18 cellular contexts compared by ENCODE assay signal in genomic region chr10:51772387-51772786, GRCh38.
A peak's percentile ranks its signal among the peaks of the same experiment; 100 is the strongest.
DNase-seq lines count a peak whose midpoint lies in the region; ATAC-seq and TF ChIP-seq lines count a peak whose summit lies in the region.
"Had no signal": no experiment of that assay in that cellular context is flagged by ENCODE, and none has a peak within 500 bp of the region (broad histone marks: within the 10 kb centered on the region; RNA-seq: fewer than 3 reads in every experiment).

No MANE protein-coding gene starts in this region.

- no peak for ATAC-seq in HG03565 (IDR thresholded peaks at IDR 0.05; ENCODE audit: unreplicated experiment)
- ATAC-seq: GM12878, HCT116 had no signal

- H3K27me3 Mint-ChIP-seq in HFFc6 (ENCODE audit: insufficient read depth): no peaks in the 10 kb centered on the region
- no peaks in the 10 kb centered on the region for H3K27me3 Mint-ChIP-seq in endothelial cell (ENCODE audit: unreplicated experiment)
- no peaks in the 10 kb centered on the region for H3K27me3 Mint-ChIP-seq in mesothelial cell of epicardium (ENCODE audit: low read depth)

- no peaks in the 10 kb centered on the region for H3K9me3 Mint-ChIP-seq in HFFc6
- no peaks in the 10 kb centered on the region for H3K9me3 Mint-ChIP-seq in endothelial cell (ENCODE audit: unreplicated experiment)
- peaks cover under 1% of the 10 kb centered on the region for H3K9me3 Mint-ChIP-seq in mesothelial cell of epicardium

- no peak for DNase-seq in HFFc6
- DNase-seq in endothelial cell (ENCODE audit: low spot score): no peak
- DNase-seq in mesothelial cell of epicardium (ENCODE audit: low spot score in 2 of 2, unreplicated experiment in 2 of 2): no peak
- no peak for DNase-seq in activated naive CD4-positive, alpha-beta T cell treated with Interleukin-2 at 50 U/mL for 16 hours
- DNase-seq in NCI-H524 (lab: John Stamatoyannopoulos, UW): no peak
- no peak for DNase-seq in MG63
- DNase-seq: 8988T; Calu3; CD4-positive, alpha-beta memory T cell; DMS79 treated with DMSO at 0.1 percent for 48 hours; GOT3; H7; IMR-90 had no signal

- H3K4me3 ChIP-seq in MG63: no peak overlapping the region
- H3K4me3 ChIP-seq: BLaER1, GM12878 had no signal

- H3K4me1 Mint-ChIP-seq in HFFc6 (ENCODE audit: low read depth) (peaks cover 3% of the 10 kb centered on the region; the same call in 1 of the 2 replicates), endothelial cell (ENCODE audit: unreplicated experiment) (no peaks in the 10 kb centered on the region), mesothelial cell of epicardium (peaks cover 20% of the 10 kb centered on the region)
- H3K4me1 Mint-ChIP-seq: CD14-positive monocyte; CD4-positive, alpha-beta memory T cell had no signal

- no peaks in the 10 kb centered on the region for H3K27me3 ChIP-seq in MG63
- H3K27me3 ChIP-seq: BLaER1 had no signal

- H3K4me3 Mint-ChIP-seq in HFFc6: no peak overlapping the region
- no peak overlapping the region for H3K4me3 Mint-ChIP-seq in endothelial cell (ENCODE audit: unreplicated experiment)
- H3K4me3 Mint-ChIP-seq in mesothelial cell of epicardium: no peak overlapping the region
- H3K4me3 Mint-ChIP-seq: CD14-positive monocyte; CD4-positive, alpha-beta memory T cell had no signal

- H3K27ac Mint-ChIP-seq in HFFc6 (no peak overlapping the region), endothelial cell (ENCODE audit: unreplicated experiment) (no peak overlapping the region), mesothelial cell of epicardium (no peak overlapping the region)
- H3K27ac Mint-ChIP-seq: CD14-positive monocyte; CD4-positive, alpha-beta memory T cell had no signal

- peak; percentile 36; the same call in 1 of the 2 replicates for TF ChIP-seq CTCF in HFFc6 (IDR thresholded peaks at IDR 0.05)
- TF ChIP-seq CTCF in endothelial cell (IDR thresholded peaks at IDR 0.05; ENCODE audit: unreplicated experiment): peak; percentile 31
- peak; percentile 52 for TF ChIP-seq CTCF in mesothelial cell of epicardium (IDR thresholded peaks at IDR 0.05; ENCODE audit: unreplicated experiment)

- no peaks in the 10 kb centered on the region for H3K9me3 ChIP-seq in MG63
- H3K9me3 ChIP-seq: BLaER1 had no signal

- H3K36me3 Mint-ChIP-seq in HFFc6 (ENCODE audit: low read depth) (no peaks in the 10 kb centered on the region), endothelial cell (ENCODE audit: low read depth, unreplicated experiment) (no peaks in the 10 kb centered on the region), mesothelial cell of epicardium (no peaks in the 10 kb centered on the region)
- H3K36me3 Mint-ChIP-seq: CD14-positive monocyte; CD4-positive, alpha-beta memory T cell had no signal

- no peaks in the 10 kb centered on the region for H3K36me3 ChIP-seq in MG63
- H3K36me3 ChIP-seq: BLaER1 had no signal
